8 cellular contexts compared by ENCODE assay signal in the genomic region with DNA sequence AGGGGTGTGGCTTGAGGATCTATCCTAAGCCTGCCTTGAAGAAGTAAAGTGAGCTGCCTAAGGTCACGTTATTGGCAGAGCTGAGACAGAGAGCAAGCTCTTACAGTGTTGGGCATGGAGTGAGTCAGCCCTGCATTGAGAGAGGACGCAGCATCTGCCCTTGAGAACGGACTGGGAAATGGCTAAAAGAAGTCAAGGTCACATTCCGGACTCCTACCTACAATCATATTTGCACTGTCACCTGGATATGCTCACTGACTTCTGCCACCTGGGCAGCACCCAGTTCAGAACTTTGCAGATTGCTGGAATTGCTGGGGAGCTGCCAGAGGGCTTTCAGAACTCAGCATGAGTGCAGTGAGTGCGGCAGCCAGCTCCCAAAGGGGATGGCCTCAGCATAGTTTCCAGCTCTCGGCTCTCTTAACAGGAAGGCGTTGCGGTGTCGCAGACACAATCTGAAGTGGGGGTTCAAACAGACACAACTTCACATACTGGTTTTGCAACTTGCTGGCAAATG.
DNase-seq lines count a peak whose midpoint lies in the region; ATAC-seq lines count a peak whose summit lies in the region.

No MANE protein-coding gene starts in this region.

- no peak overlapping the region for H2BK120ac ChIP-seq in mesenchymal stem cell (ENCODE audit: low read depth, low read length)

- peak overlapping the region; percentile 73 for H4K91ac ChIP-seq in mesenchymal stem cell (ENCODE audit: low read length)

- H3K9ac ChIP-seq in mesenchymal stem cell (ENCODE audit: low read length) = peak overlapping the region; percentile 77

- H3K18ac ChIP-seq in mesenchymal stem cell (ENCODE audit: low read depth in 1 of 2, low read length in 2 of 2) = peak overlapping the region; percentile 28 to 67

- peak overlapping the region in 1 of 2 experiments; percentile 63 for H3K4me3 ChIP-seq in mesenchymal stem cell (ENCODE audit: insufficient read depth in 1 of 2, low read depth in 1 of 2, low read length in 2 of 2)

- no peak overlapping the region for H2AFZ ChIP-seq in mesenchymal stem cell (ENCODE audit: low read depth, low read length)

- no peaks in the 10 kb centered on the region for H3K36me3 ChIP-seq in mesenchymal stem cell (ENCODE audit: control insufficient read depth in 1 of 2, insufficient read depth in 2 of 2, low read depth in 1 of 2, low read length in 2 of 2)

- peak overlapping the region; percentile 76 for H3K27ac ChIP-seq in mesenchymal stem cell (ENCODE audit: low read length, poor library complexity, severe bottlenecking)

- no peaks in the 10 kb centered on the region for H3K79me1 ChIP-seq in mesenchymal stem cell (replicated peaks; ENCODE audit: low read length, poor library complexity, severe bottlenecking)

- H3K9me3 ChIP-seq in mesenchymal stem cell (ENCODE audit: control insufficient read depth, low read length) = no peaks in the 10 kb centered on the region

- 3% methylated on average over 9 of the region's 9 CpGs for WGBS in mesenchymal stem cell

- H3K23ac ChIP-seq in mesenchymal stem cell (ENCODE audit: low read length in 2 of 2) = no peak overlapping the region

- H3K14ac ChIP-seq in mesenchymal stem cell (ENCODE audit: low read length in 2 of 2) = no peak overlapping the region

- peaks cover 10% of the 10 kb centered on the region for H3K4me1 ChIP-seq in mesenchymal stem cell (ENCODE audit: control insufficient read depth, insufficient read depth, low read depth, low read length)

- peak overlapping the region in 1 of 2 experiments; percentile 35 for H3K4ac ChIP-seq in mesenchymal stem cell (ENCODE audit: low read depth in 1 of 2, low read length in 2 of 2)

- no peak overlapping the region for H2AK5ac ChIP-seq in mesenchymal stem cell (ENCODE audit: low read length, severe bottlenecking)

- ATAC-seq in HG03196 (IDR thresholded peaks at IDR 0.05; ENCODE audit: unreplicated experiment) = no peak
- ATAC-seq in GM21786 (IDR thresholded peaks at IDR 0.05; ENCODE audit: unreplicated experiment) = no peak

- H3K4me2 ChIP-seq in mesenchymal stem cell (ENCODE audit: low read length, poor library complexity, severe bottlenecking) = peak overlapping the region; percentile 49

- peak overlapping the region; percentile 59 for H4K8ac ChIP-seq in mesenchymal stem cell (ENCODE audit: low read length)

- H2BK12ac ChIP-seq in mesenchymal stem cell (ENCODE audit: low read length in 2 of 2) = peak overlapping the region in 1 of 2 experiments; percentile 85

- H3K27me3 ChIP-seq in mesenchymal stem cell (ENCODE audit: control insufficient read depth in 1 of 2, insufficient read depth in 1 of 2, low read length in 2 of 2) = no peaks in the 10 kb centered on the region

- no peak overlapping the region for H2BK15ac ChIP-seq in mesenchymal stem cell (ENCODE audit: low read depth, poor library complexity, severe bottlenecking)

- no peak overlapping the region for H2BK5ac ChIP-seq in mesenchymal stem cell (ENCODE audit: low read depth, low read length, poor library complexity, severe bottlenecking)

- DNase-seq in DMS153 treated with DMSO at 0.1 percent for 48 hours (lab: John Stamatoyannopoulos, UW; ENCODE audit: unreplicated experiment) (peak; percentile 75), NCI-H510A (lab: John Stamatoyannopoulos, UW) (peak; percentile 6), ecto neural progenitor cell (ENCODE audit: low spot score) (peak; percentile 54), mesenchymal stem cell (peak; percentile 94), NCI-H526 (lab: John Stamatoyannopoulos, UW) (no peak)
- no peak for DNase-seq in activated effector memory CD4-positive, alpha-beta T cell treated with Interleukin-2 at 50 U/mL for 16 hours

Comparison
In these comparisons a context has a peak if more than half of its experiments do, and no peak if none do; other contexts are left out.
1. DNase-seq: peak in DMS153 treated with DMSO at 0.1 percent for 48 hours (single experiment), NCI-H510A (single experiment), ecto neural progenitor cell (single experiment) and mesenchymal stem cell (single experiment); none in NCI-H526 (0 of 2) and activated effector memory CD4-positive, alpha-beta T cell treated with Interleukin-2 at 50 U/mL for 16 hours (single experiment).